20 cellular contexts compared by ENCODE assay signal in genomic region chr2:235958631-235959395, GRCh38.
"Had no signal": no experiment of that assay in that cellular context is flagged by ENCODE, and none has a peak within 500 bp of the region (broad histone marks: within the 10 kb centered on the region; RNA-seq: fewer than 3 reads in every experiment).

No MANE protein-coding gene starts in this region.

- H3K36me3 ChIP-seq: cardiac muscle cell had no signal

- H3K27me3 ChIP-seq: ascending aorta, cardiac muscle cell, gastroesophageal sphincter, heart left ventricle had no signal

- DNase-seq: activated CD4-positive, CD25-positive, alpha-beta regulatory T cell treated with anti-CD3 and anti-CD28 coated beads, Interleukin-2, amount 50 U/mL, for 72 hours; activated CD8-positive, alpha-beta memory T cell treated with anti-CD3 and anti-CD28 coated beads for 24 hours; activated CD8-positive, alpha-beta memory T cell treated with anti-CD3 and anti-CD28 coated beads, Interleukin-2, amount 50 U/mL, for 48 hours; activated effector memory CD4-positive, alpha-beta T cell treated with Interleukin-2 at 50 U/mL for 16 hours; activated naive CD4-positive, alpha-beta T cell treated with anti-CD3 and anti-CD28 coated beads, Interleukin-2, amount 10 ng/mL, durations not matched to agents 7 days and 5 days; activated naive CD8-positive, alpha-beta T cell treated with anti-CD3 and anti-CD28 coated beads, Interleukin-2, amount 50 U/mL, for 24 hours; activated T-cell treated with anti-CD3 and anti-CD28 coated beads, Interleukin-2, amount 50 U/mL, for 48 hours; heart left ventricle; kidney; mesenchymal stem cell; naive thymus-derived CD8-positive, alpha-beta T cell; nucleus accumbens; small intestine; stimulated activated CD4-positive, alpha-beta T cell treated with anti-CD3 and anti-CD28 coated beads, Interleukin-4, amount 100 ng/mL, for 1 hour; stimulated activated naive CD8-positive, alpha-beta T cell treated with anti-CD3 and anti-CD28 coated beads, Interleukin-15, amount 100 ng/mL, for 72 hours; trophoblast cell had no signal

- H3K27ac Mint-ChIP-seq: activated naive CD4-positive, alpha-beta T cell treated with anti-CD3 and anti-CD28 coated beads, Interleukin-2, amount 10 ng/mL, durations not matched to agents 7 days and 5 days; activated naive CD8-positive, alpha-beta T cell treated with anti-CD3 and anti-CD28 coated beads, Interleukin-2, amount 50 U/mL, for 24 hours; stimulated activated naive CD8-positive, alpha-beta T cell treated with anti-CD3 and anti-CD28 coated beads, Interleukin-15, amount 100 ng/mL, for 72 hours; T-helper 1 cell treated with Interleukin-12 subunit alpha and Interleukin-12 subunit beta and Interleukin-4 antibody, amounts not matched to agents 30 μg/mL and 1 μg/mL, for 36 hours had no signal

- H3K9me3 Mint-ChIP-seq: activated naive CD4-positive, alpha-beta T cell treated with anti-CD3 and anti-CD28 coated beads, Interleukin-2, amount 10 ng/mL, durations not matched to agents 7 days and 5 days; activated naive CD8-positive, alpha-beta T cell treated with anti-CD3 and anti-CD28 coated beads, Interleukin-2, amount 50 U/mL, for 24 hours; stimulated activated naive CD8-positive, alpha-beta T cell treated with anti-CD3 and anti-CD28 coated beads, Interleukin-15, amount 100 ng/mL, for 72 hours; T-helper 1 cell treated with Interleukin-12 subunit alpha and Interleukin-12 subunit beta and Interleukin-4 antibody, amounts not matched to agents 30 μg/mL and 1 μg/mL, for 36 hours had no signal

- H3K4me1 Mint-ChIP-seq: activated naive CD4-positive, alpha-beta T cell treated with anti-CD3 and anti-CD28 coated beads, Interleukin-2, amount 10 ng/mL, durations not matched to agents 7 days and 5 days; activated naive CD8-positive, alpha-beta T cell treated with anti-CD3 and anti-CD28 coated beads, Interleukin-2, amount 50 U/mL, for 24 hours; naive thymus-derived CD8-positive, alpha-beta T cell; stimulated activated naive CD8-positive, alpha-beta T cell treated with anti-CD3 and anti-CD28 coated beads, Interleukin-15, amount 100 ng/mL, for 72 hours had no signal

- H3K4me3 Mint-ChIP-seq: activated naive CD4-positive, alpha-beta T cell treated with anti-CD3 and anti-CD28 coated beads, Interleukin-2, amount 10 ng/mL, durations not matched to agents 7 days and 5 days; activated naive CD8-positive, alpha-beta T cell treated with anti-CD3 and anti-CD28 coated beads, Interleukin-2, amount 50 U/mL, for 24 hours; naive thymus-derived CD8-positive, alpha-beta T cell; stimulated activated naive CD8-positive, alpha-beta T cell treated with anti-CD3 and anti-CD28 coated beads, Interleukin-15, amount 100 ng/mL, for 72 hours; T-helper 1 cell treated with Interleukin-12 subunit alpha and Interleukin-12 subunit beta and Interleukin-4 antibody, amounts not matched to agents 30 μg/mL and 1 μg/mL, for 36 hours had no signal

- H3K36me3 Mint-ChIP-seq: activated naive CD4-positive, alpha-beta T cell treated with anti-CD3 and anti-CD28 coated beads, Interleukin-2, amount 10 ng/mL, durations not matched to agents 7 days and 5 days had no signal

- ATAC-seq: activated naive CD8-positive, alpha-beta T cell treated with anti-CD3 and anti-CD28 coated beads, Interleukin-2, amount 50 U/mL, for 24 hours; gastroesophageal sphincter; heart left ventricle; naive thymus-derived CD8-positive, alpha-beta T cell; stimulated activated naive CD8-positive, alpha-beta T cell treated with anti-CD3 and anti-CD28 coated beads, Interleukin-15, amount 100 ng/mL, for 72 hours had no signal

- H3K4me3 ChIP-seq: ascending aorta, cardiac muscle cell, gastroesophageal sphincter, heart left ventricle had no signal
